Comparison of ENCODE assay signal across 2 cellular contexts in genomic region chr1:91511386-91511785, GRCh38.
TF ChIP-seq lines count a peak whose summit lies in the region.

No MANE protein-coding gene starts in this region.

TF ChIP-seq in GM12878, 131 proteins besides CTCF, POLR2A, EP300 and RAD21:
- TF ChIP-seq POLR2AphosphoS5 (IDR thresholded peaks at IDR 0.05; ENCODE audit: low read length) (no peak), SMC3 (IDR thresholded peaks at IDR 0.05; ENCODE audit: borderline replicate concordance, low read length) (peak; percentile 69; the same call in 1 of the 2 replicates)

TF ChIP-seq in HepG2, 621 proteins besides CTCF, POLR2A, EP300 and RAD21:
- TF ChIP-seq HOXA7 (CRISPR knock-in tag; IDR thresholded peaks at IDR 0.05) = no peak
- no peak for TF ChIP-seq CEBPG (CRISPR knock-in tag; IDR thresholded peaks at IDR 0.05)
- peak; percentile 40; the same call in 1 of the 2 replicates for TF ChIP-seq SMC3 (IDR thresholded peaks at IDR 0.05; ENCODE audit: low read length)
- TF ChIP-seq STAG1 (CRISPR knock-in tag; IDR thresholded peaks at IDR 0.05) = peak; percentile 71
